In genomic region chr2:13006829-13007715, GRCh38 we compare ENCODE assay signal across 8 cellular contexts.
DNase-seq lines count a peak whose midpoint lies in the region; ATAC-seq and TF ChIP-seq lines count a peak whose summit lies in the region.

No MANE protein-coding gene starts in this region.

- H3K4me2 ChIP-seq in parathyroid adenoma (ENCODE audit: low read length), result peak overlapping the region; percentile 57

- peak; percentile 66 for DNase-seq in DMS53 (lab: John Stamatoyannopoulos, UW)
- DNase-seq in LNCaP clone FGC (ENCODE audit: low read depth), result no peak
- DNase-seq in SHP77 treated with DMSO at 0.1 percent for 48 hours (lab: John Stamatoyannopoulos, UW), result peak; percentile 88
- DNase-seq in activated effector memory CD4-positive, alpha-beta T cell treated with anti-CD3 and anti-CD28 coated beads, Interleukin-2, amount 50 U/mL, for 16 hours, result peak; percentile 82
- DNase-seq in globus pallidus (ENCODE audit: low spot score), result peak; percentile 71
- DNase-seq in type B pancreatic cell (ENCODE audit: extremely low spot score, unreplicated experiment), result peak; percentile 75

- peak; percentile 86 for ATAC-seq in GM21717 (IDR thresholded peaks at IDR 0.05; ENCODE audit: unreplicated experiment)

- TF ChIP-seq CTCF in LNCaP clone FGC (IDR thresholded peaks at IDR 0.05; ENCODE audit: control insufficient read depth, extremely low read depth, insufficient read depth) (peak; percentile 62), parathyroid adenoma (IDR thresholded peaks at IDR 0.05) (peak; percentile 92), type B pancreatic cell (conservative IDR thresholded peaks at IDR 0.05) (peak; percentile 95)

- no peaks in the 10 kb centered on the region for H3K79me2 ChIP-seq in parathyroid adenoma

- H3K9ac ChIP-seq in parathyroid adenoma, result no peak overlapping the region

- H3K36me3 Mint-ChIP-seq in type B pancreatic cell, result no peaks in the 10 kb centered on the region

- H3K27me3 ChIP-seq in parathyroid adenoma (ENCODE audit: control insufficient read depth, insufficient read depth, low read length), result no peaks in the 10 kb centered on the region

- H3K36me3 ChIP-seq in parathyroid adenoma (ENCODE audit: control insufficient read depth, insufficient read depth, low read length), result no peaks in the 10 kb centered on the region

- peaks cover 3% of the 10 kb centered on the region for H3K4me1 ChIP-seq in parathyroid adenoma

- H3K4me3 Mint-ChIP-seq in type B pancreatic cell, result peak overlapping the region; percentile 66

- H3K9me3 ChIP-seq in parathyroid adenoma (ENCODE audit: control insufficient read depth, low read length), result no peaks in the 10 kb centered on the region

- H3K27ac ChIP-seq in parathyroid adenoma, result peak overlapping the region; percentile 13

- no peaks in the 10 kb centered on the region for H3K9me3 Mint-ChIP-seq in type B pancreatic cell

- peaks cover 14% of the 10 kb centered on the region for H3K4me1 Mint-ChIP-seq in type B pancreatic cell (ENCODE audit: unreplicated experiment)

- H2AFZ ChIP-seq in parathyroid adenoma, result peak overlapping the region; percentile 56

- H3K4me3 ChIP-seq in LNCaP clone FGC (ENCODE audit: low read depth, low read length) (no peak overlapping the region), parathyroid adenoma (ENCODE audit: low read depth, low read length) (no peak overlapping the region)

- peaks cover 15% of the 10 kb centered on the region for H3K27me3 Mint-ChIP-seq in type B pancreatic cell

- no peak overlapping the region for H3K27ac Mint-ChIP-seq in type B pancreatic cell
